ENCODE assay signal across 22 cellular contexts in genomic region chr4:106851686-106852085, GRCh38.
"Had no signal": no experiment of that assay in that cellular context is flagged by ENCODE, and none has a peak within 500 bp of the region (broad histone marks: within the 10 kb centered on the region; RNA-seq: fewer than 3 reads in every experiment).

No MANE protein-coding gene starts in this region.

- ATAC-seq: T-cell had no signal

- H3K27me3 ChIP-seq: brain microvascular endothelial cell, cardiac muscle cell, SJSA1 had no signal

- H3K36me3 ChIP-seq: brain microvascular endothelial cell, cardiac muscle cell, SJSA1 had no signal

- H3K4me3 ChIP-seq: cardiac muscle cell, SJSA1 had no signal

- DNase-seq: activated CD4-positive, alpha-beta memory T cell treated with anti-CD3 and anti-CD28 coated beads for 36 hours; activated CD4-positive, alpha-beta T cell treated with anti-CD3 and anti-CD28 coated beads, Interleukin-2, amount 10 ng/mL, durations not matched to agents 7 days and 5 days; activated CD4-positive, CD25-positive, alpha-beta regulatory T cell; activated gamma-delta T cell treated with Interleukin-2 at 50 U/mL for 16 hours; activated naive CD4-positive, alpha-beta T cell treated with anti-CD3 and anti-CD28 coated beads, Interleukin-2, amount 10 ng/mL, durations not matched to agents 7 days and 5 days; activated naive CD8-positive, alpha-beta T cell treated with anti-CD3 and anti-CD28 coated beads for 36 hours; activated T-cell treated with anti-CD3 and anti-CD28 coated beads for 4 hours; activated T-cell treated with anti-CD3 and anti-CD28 coated beads, Interleukin-2, amount 50 U/mL, for 48 hours; brain microvascular endothelial cell; cerebellar nuclear complex; Kasumi-1; NCI-H1105 treated with DMSO at 0.1 percent for 48 hours; NCI-H1436 treated with DMSO at 0.1 percent for 48 hours; NCI-H187; NCI-H2081; NCI-H524; SHP77; T-cell; T-helper 2 cell had no signal

- H3K9me3 ChIP-seq: SJSA1 had no signal

- H3K27ac ChIP-seq: brain microvascular endothelial cell, cardiac muscle cell, SJSA1, VCaP had no signal

- H3K4me1 ChIP-seq: SJSA1 had no signal
